29 cellular contexts compared by ENCODE assay signal in the genomic region with DNA sequence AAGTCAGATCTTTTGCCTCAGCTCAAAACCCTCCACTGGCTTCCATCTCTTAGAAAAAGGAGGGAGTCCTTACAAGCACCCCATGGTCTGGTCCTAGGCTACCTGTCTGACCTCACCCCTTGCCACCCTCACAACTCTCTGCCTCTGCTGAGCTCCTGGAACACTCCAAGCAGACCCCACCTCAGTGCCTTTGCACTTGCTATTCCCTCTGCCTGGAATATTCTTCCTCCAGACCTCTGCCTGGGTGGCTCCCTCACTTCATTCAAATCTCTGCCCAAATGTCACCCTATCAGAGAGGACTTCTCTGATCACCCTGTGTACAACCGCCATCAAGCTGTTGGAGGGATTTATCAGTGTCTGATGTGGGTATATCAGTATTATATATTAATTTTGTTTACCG. TPM values are rescaled to one million over a fixed set of nuclear protein-coding genes. Genes with fewer than 3 reads are reported as not detected.
DNase-seq lines count a peak whose midpoint lies in the region; ATAC-seq and TF ChIP-seq lines count a peak whose summit lies in the region.
"Had no signal": no experiment of that assay in that cellular context is flagged by ENCODE, and none has a peak within 500 bp of the region (broad histone marks: within the 10 kb centered on the region; RNA-seq: fewer than 3 reads in every experiment).

No MANE protein-coding gene starts in this region.

- H3K27me3 ChIP-seq in upper lobe of right lung, result no peaks in the 10 kb centered on the region
- H3K27me3 ChIP-seq: BE2C; BLaER1; BLaER1 treated with 17β-estradiol and CSF1 and Interleukin-3, amounts not matched to agents 10 nM and 100 nM had no signal

- peak; percentile 19 for DNase-seq in upper lobe of right lung
- DNase-seq in D341Med (ENCODE audit: low spot score), result no peak
- no peak for DNase-seq in NCI-H1930 (lab: John Stamatoyannopoulos, UW)
- DNase-seq: 8988T; ACHN; AML-193; BE2C; C1 segment of cervical spinal cord; Caco-2; Calu3; CD4-positive, alpha-beta memory T cell; CD4-positive, alpha-beta T cell; CD4-positive, CD25-positive, alpha-beta regulatory T cell; CD8-positive, alpha-beta memory T cell; CD8-positive, alpha-beta T cell; COR-L47; DMS 273 treated with DMSO at 0.1 percent for 48 hours; DMS153; DMS53; DMS79; DMS79 treated with DMSO at 0.1 percent for 48 hours; DND-41; EL had no signal

- ATAC-seq in upper lobe of right lung, result no peak
- ATAC-seq: A549; CD8-positive, alpha-beta T cell had no signal

- CTCF ChIA-PET in HEK293 (lab: Yijun Ruan, JAX), result interaction anchor here (1.2 kb wide), 1 partner anchor 10 kb away, joined by 3 read pairs; no protein-coding TSS in a partner anchor

- intact Hi-C loops in upper lobe of right lung (cut with DNase I), result no loop called here

- H3K4me1 ChIP-seq in HEK293 (ENCODE audit: control insufficient read depth, insufficient read depth, low read length) (no peaks in the 10 kb centered on the region), upper lobe of right lung (no peaks in the 10 kb centered on the region)
- H3K4me1 ChIP-seq: A549, Caco-2 had no signal

- no peak for TF ChIP-seq CTCF in HEK293 (tag by site-specific recombination; IDR thresholded peaks at IDR 0.05)
- TF ChIP-seq CTCF in upper lobe of right lung (IDR thresholded peaks at IDR 0.05), result no peak

- H3K9me3 ChIP-seq in HEK293 (ENCODE audit: control insufficient read depth, insufficient read depth, low read depth, low read length) (no peaks in the 10 kb centered on the region), upper lobe of right lung (no peaks in the 10 kb centered on the region)
- H3K9me3 ChIP-seq: A549; BE2C; BLaER1; BLaER1 treated with 17β-estradiol and CSF1 and Interleukin-3, amounts not matched to agents 10 nM and 100 nM; Caco-2 had no signal

- POLR2A ChIA-PET in HEK293 (lab: Yijun Ruan, JAX), result no interaction called here

- H3K27ac ChIP-seq in HEK293 (ENCODE audit: extremely low read depth, low read depth, low read length) (no peak overlapping the region), upper lobe of right lung (no peak overlapping the region)
- H3K27ac ChIP-seq: 22Rv1; A549; BLaER1; BLaER1 treated with 17β-estradiol and CSF1 and Interleukin-3, amounts not matched to agents 10 nM and 100 nM; C4-2B had no signal

- H3K4me3 ChIP-seq in HEK293 (ENCODE audit: low read depth, low read length), result no peak overlapping the region
- no peak overlapping the region for H3K4me3 ChIP-seq in upper lobe of right lung
- H3K4me3 ChIP-seq: A549; BLaER1; BLaER1 treated with 17β-estradiol and CSF1 and Interleukin-3, amounts not matched to agents 10 nM and 100 nM had no signal

- H3K36me3 ChIP-seq in HEK293 (ENCODE audit: control insufficient read depth in 2 of 2, insufficient read depth in 1 of 2, low read length in 2 of 2) (peaks cover 0 to 4% of the 10 kb centered on the region in 2 experiments; a peak in 1 of 3 replicates), upper lobe of right lung (no peaks in the 10 kb centered on the region)
- H3K36me3 ChIP-seq: BE2C, BLaER1 had no signal

TF ChIP-seq in HEK293, 187 proteins besides CTCF, POLR2A, EP300 and RAD21:
- TF ChIP-seq ZNF623 (tag by site-specific recombination; IDR thresholded peaks at IDR 0.05) (peak; percentile 62), ZNF596 (tag by site-specific recombination; IDR thresholded peaks at IDR 0.05) (no peak)

RNA-seq across cellular contexts. Expression of a gene that starts 37.4 kb away (rescaled TPM):
- total RNA-seq in upper lobe of right lung, result 0.23 TPM

RNA-seq across cellular contexts. Expression of a gene that starts 40.9 kb away (rescaled TPM):
- 53.5 TPM for total RNA-seq in upper lobe of right lung

RNA-seq across cellular contexts. Expression of a gene that starts 41.1 kb away (rescaled TPM):
- total RNA-seq in upper lobe of right lung, result 11.5 TPM
